ENCODE assay signal across 9 cellular contexts in genomic region chr10:79150444-79150754, GRCh38.
DNase-seq lines count a peak whose midpoint lies in the region; ATAC-seq and TF ChIP-seq lines count a peak whose summit lies in the region.
"Had no signal": no experiment of that assay in that cellular context is flagged by ENCODE, and none has a peak within 500 bp of the region (broad histone marks: within the 10 kb centered on the region; RNA-seq: fewer than 3 reads in every experiment).

No MANE protein-coding gene starts in this region.

- DNase-seq in left ventricle myocardium inferior (no peak), cardiac septum (ENCODE audit: low spot score) (no peak), uterus (no peak), superior temporal gyrus (ENCODE audit: extremely low spot score) (no peak), SKM-1 (lab: John Stamatoyannopoulos, UW; ENCODE audit: unreplicated experiment) (no peak)
- DNase-seq in central memory CD8-positive, alpha-beta T cell (ENCODE audit: low spot score in 2 of 2): no peak
- DNase-seq in naive thymus-derived CD4-positive, alpha-beta T cell: no peak
- DNase-seq: NCI-H1436 had no signal

- peak overlapping the region; percentile 81 for H3K27ac Mint-ChIP-seq in central memory CD8-positive, alpha-beta T cell (ENCODE audit: low read depth)
- peak overlapping the region in 4 of 9 donors; percentile 27 to 85 (median 71) for H3K27ac Mint-ChIP-seq in naive thymus-derived CD4-positive, alpha-beta T cell

- no peaks in the 10 kb centered on the region for H3K27me3 Mint-ChIP-seq in central memory CD8-positive, alpha-beta T cell
- H3K27me3 Mint-ChIP-seq in naive thymus-derived CD4-positive, alpha-beta T cell: no peaks in the 10 kb centered on the region

- ATAC-seq in central memory CD8-positive, alpha-beta T cell (replicated peaks; ENCODE audit: extremely low read depth, poor library complexity, severe bottlenecking): no peak
- no peak for ATAC-seq in naive thymus-derived CD4-positive, alpha-beta T cell
- no peak for ATAC-seq in HG03280 (IDR thresholded peaks at IDR 0.05; ENCODE audit: unreplicated experiment)

- H3K36me3 Mint-ChIP-seq in central memory CD8-positive, alpha-beta T cell (ENCODE audit: insufficient read depth): no peaks in the 10 kb centered on the region
- H3K36me3 Mint-ChIP-seq in naive thymus-derived CD4-positive, alpha-beta T cell: peaks cover 0 to 1% (median 0%) of the 10 kb centered on the region in 5 donors

- peak overlapping the region; percentile 99 for H3K27ac ChIP-seq in left ventricle myocardium inferior (replicated peaks)
- H3K27ac ChIP-seq in naive thymus-derived CD4-positive, alpha-beta T cell (ENCODE audit: low read depth, low read length): no peak overlapping the region
- H3K27ac ChIP-seq in uterus: peak overlapping the region; percentile 93 to 94

- no peaks in the 10 kb centered on the region for H3K9me3 ChIP-seq in left ventricle myocardium inferior (replicated peaks)
- no peaks in the 10 kb centered on the region for H3K9me3 ChIP-seq in naive thymus-derived CD4-positive, alpha-beta T cell (ENCODE audit: control insufficient read depth in 2 of 3, low read length in 3 of 3)
- no peaks in the 10 kb centered on the region for H3K9me3 ChIP-seq in uterus

- H3K4me1 Mint-ChIP-seq in central memory CD8-positive, alpha-beta T cell: peaks cover 22% of the 10 kb centered on the region
- H3K4me1 Mint-ChIP-seq in naive thymus-derived CD4-positive, alpha-beta T cell: peaks cover 21 to 56% (median 42%) of the 10 kb centered on the region in 7 donors

- H3K4me3 Mint-ChIP-seq in central memory CD8-positive, alpha-beta T cell: peak overlapping the region; percentile 64
- H3K4me3 Mint-ChIP-seq in naive thymus-derived CD4-positive, alpha-beta T cell: peak overlapping the region in 6 of 10 donors; percentile 27 to 45 (median 32)

- POLR2A ChIA-PET in naive thymus-derived CD4-positive, alpha-beta T cell (lab: Charles Lee): interaction anchor here (0.6 kb wide), 1 partner anchor 13 kb away, joined by 3 read pairs; no protein-coding TSS in a partner anchor

- CTCF ChIA-PET in naive thymus-derived CD4-positive, alpha-beta T cell (lab: Charles Lee): no interaction called here

- intact Hi-C loops in left ventricle myocardium inferior (cut with micrococcal nuclease) (no loop called here), cardiac septum (cut with DNase I) (loop anchor here (2.0 to 5.0 kb wide), 2 partner anchors 82 to 178 kb away; partner anchors contain the start of gene ZMIZ1), uterus (cut with DNase I; ENCODE audit: low total_unique reads) (no loop called here)
- intact Hi-C loops in naive thymus-derived CD4-positive, alpha-beta T cell (cut with micrococcal nuclease): no loop called here

- no peak overlapping the region for H3K4me3 ChIP-seq in left ventricle myocardium inferior
- no peak overlapping the region for H3K4me3 ChIP-seq in naive thymus-derived CD4-positive, alpha-beta T cell (ENCODE audit: low read length)
- H3K4me3 ChIP-seq in uterus: no peak overlapping the region

- H3K27me3 ChIP-seq in left ventricle myocardium inferior (ENCODE audit: low read depth) (no peaks in the 10 kb centered on the region), uterus (no peaks in the 10 kb centered on the region)
- no peaks in the 10 kb centered on the region for H3K27me3 ChIP-seq in naive thymus-derived CD4-positive, alpha-beta T cell (ENCODE audit: control insufficient read depth in 2 of 2, insufficient read depth in 2 of 2, low read length in 2 of 2)

- no peak for TF ChIP-seq POLR2A in uterus (IDR thresholded peaks at IDR 0.05)

- H3K4me1 ChIP-seq in left ventricle myocardium inferior: peaks cover 100% of the 10 kb centered on the region
- H3K4me1 ChIP-seq in naive thymus-derived CD4-positive, alpha-beta T cell (ENCODE audit: control insufficient read depth in 2 of 2, insufficient read depth in 2 of 2, low read length in 2 of 2): peaks cover 18 to 53% of the 10 kb centered on the region in 2 donors
- peaks cover 23 to 79% of the 10 kb centered on the region in 2 donors for H3K4me1 ChIP-seq in uterus

- H3K36me3 ChIP-seq in left ventricle myocardium inferior (no peaks in the 10 kb centered on the region), uterus (no peaks in the 10 kb centered on the region)
- no peaks in the 10 kb centered on the region for H3K36me3 ChIP-seq in naive thymus-derived CD4-positive, alpha-beta T cell (ENCODE audit: control insufficient read depth in 2 of 3, insufficient read depth in 3 of 3, low read length in 3 of 3)

- TF ChIP-seq CTCF in left ventricle myocardium inferior (IDR thresholded peaks at IDR 0.05; ENCODE audit: borderline replicate concordance): no peak
- TF ChIP-seq CTCF in uterus (IDR thresholded peaks at IDR 0.05): no peak

- H3K9me3 Mint-ChIP-seq in central memory CD8-positive, alpha-beta T cell: no peaks in the 10 kb centered on the region
- H3K9me3 Mint-ChIP-seq in naive thymus-derived CD4-positive, alpha-beta T cell: no peaks in the 10 kb centered on the region
